In the genomic region with DNA sequence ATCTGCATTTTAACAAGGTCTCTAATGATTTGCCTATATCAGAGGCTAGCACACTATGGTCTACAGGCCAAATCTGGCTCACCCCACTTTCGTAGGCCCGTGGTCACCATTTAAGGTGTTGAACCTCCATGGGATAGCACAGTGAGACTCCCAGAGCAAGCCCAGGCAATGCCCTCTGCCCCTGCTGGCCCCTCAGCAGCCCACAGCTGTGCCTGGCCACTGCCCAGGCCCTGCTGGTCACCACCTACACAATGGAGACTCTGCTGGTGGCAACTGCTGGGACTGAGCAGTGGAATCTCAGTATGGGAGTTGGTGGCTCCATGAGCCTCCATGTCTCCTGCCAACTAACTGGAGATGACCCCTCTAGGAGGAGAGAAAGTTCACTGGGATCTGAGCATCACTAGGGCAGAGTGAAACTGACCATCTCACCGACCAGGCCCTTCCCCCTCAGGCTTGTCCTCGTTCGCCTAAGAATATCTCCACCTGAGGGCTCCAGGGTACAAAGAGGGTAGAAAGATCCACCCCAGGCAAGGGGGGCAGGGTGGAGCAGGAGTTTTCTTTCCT, we compare ENCODE assay signal across 31 cellular contexts. TPM values are rescaled to one million over a fixed set of nuclear protein-coding genes. Genes with fewer than 3 reads are reported as not detected.
"Had no signal": no experiment of that assay in that cellular context is flagged by ENCODE, and none has a peak within 500 bp of the region (broad histone marks: within the 10 kb centered on the region; RNA-seq: fewer than 3 reads in every experiment).

No MANE protein-coding gene starts in this region.

- H3K4me1 Mint-ChIP-seq: immature natural killer cell; naive thymus-derived CD8-positive, alpha-beta T cell had no signal

- H3K9me3 Mint-ChIP-seq: endodermal cell had no signal

- H3K4me3 ChIP-seq: coronary artery, heart left ventricle, left lung, lower lobe of right lung, ovary, right atrium auricular region, sigmoid colon, skin epidermis, stomach, upper lobe of left lung, vagina had no signal

- DNase-seq: effector CD4-positive, alpha-beta T cell; heart left ventricle; hypothalamus; immature natural killer cell; left lung; lower lobe of right lung; naive thymus-derived CD8-positive, alpha-beta T cell; nucleus accumbens; ovary; sigmoid colon; stimulated activated CD4-positive, alpha-beta T cell treated with anti-CD3 and anti-CD28 coated beads, Interleukin-2, amount 100 ng/mL, for 24 hours; stimulated activated naive CD4-positive, alpha-beta T cell; stomach; substantia nigra had no signal

- H3K36me3 ChIP-seq: heart left ventricle, left lung, lower lobe of right lung, ovary, right atrium auricular region, sigmoid colon, stomach, upper lobe of left lung, vagina had no signal

- H3K36me3 Mint-ChIP-seq: immature natural killer cell; naive thymus-derived CD8-positive, alpha-beta T cell had no signal

- H3K27me3 ChIP-seq: heart left ventricle, ovary, right atrium auricular region, sigmoid colon, stomach, upper lobe of left lung, vagina had no signal

- H3K4me3 Mint-ChIP-seq: endodermal cell; immature natural killer cell; naive thymus-derived CD8-positive, alpha-beta T cell had no signal

- H3K27ac ChIP-seq: coronary artery, heart left ventricle, left lung, lower lobe of right lung, ovary, right atrium auricular region, sigmoid colon, skin epidermis, stomach, upper lobe of left lung, vagina had no signal

- H3K4me1 ChIP-seq: heart left ventricle, left lung, lower lobe of right lung, right atrium auricular region, sigmoid colon, stomach, upper lobe of left lung, vagina had no signal

- H3K9me3 ChIP-seq: heart left ventricle, left lung, lower lobe of right lung, ovary, right atrium auricular region, sigmoid colon, stomach, upper lobe of left lung, vagina had no signal

- H3K27ac Mint-ChIP-seq: endodermal cell; immature natural killer cell; naive thymus-derived CD8-positive, alpha-beta T cell had no signal

RNA-seq across cellular contexts. Expression of a gene that starts 2.3 kb away (rescaled TPM):
- total RNA-seq: chondrocyte; dermis microvascular lymphatic vessel endothelial cell; endodermal cell; endothelial cell of umbilical vein; fibroblast of lung; frontal cortex; glomerular endothelial cell; heart left ventricle; mononuclear cell; naive thymus-derived CD8-positive, alpha-beta T cell; posterior vena cava; right atrium auricular region; sigmoid colon; vagina had no signal
- polyA plus RNA-seq: endothelial cell of umbilical vein; esophagus; fibroblast of lung; heart left ventricle; immature natural killer cell; keratinocyte; naive thymus-derived CD8-positive, alpha-beta T cell; neural cell; ovary; sigmoid colon; stomach had no signal

RNA-seq across cellular contexts. Expression of a gene that starts 13.8 kb away (rescaled TPM):
- total RNA-seq: chondrocyte, endothelial cell of umbilical vein, fibroblast of lung, glomerular endothelial cell, vagina had no signal
- polyA plus RNA-seq: endothelial cell of umbilical vein; fibroblast of lung; naive thymus-derived CD8-positive, alpha-beta T cell had no signal

RNA-seq across cellular contexts. Expression of a gene that starts 44.2 kb away (rescaled TPM):
- total RNA-seq: chondrocyte; dermis microvascular lymphatic vessel endothelial cell; endodermal cell; endothelial cell of umbilical vein; fibroblast of lung; frontal cortex; glomerular endothelial cell; heart left ventricle; left lung; mononuclear cell; naive thymus-derived CD8-positive, alpha-beta T cell; posterior vena cava; right atrium auricular region; vagina had no signal
- polyA plus RNA-seq: endothelial cell of umbilical vein; fibroblast of lung; heart left ventricle; immature natural killer cell; naive thymus-derived CD8-positive, alpha-beta T cell; neural cell; stomach had no signal
